Comparison of ENCODE assay signal across 1 cellular context in the genomic region with DNA sequence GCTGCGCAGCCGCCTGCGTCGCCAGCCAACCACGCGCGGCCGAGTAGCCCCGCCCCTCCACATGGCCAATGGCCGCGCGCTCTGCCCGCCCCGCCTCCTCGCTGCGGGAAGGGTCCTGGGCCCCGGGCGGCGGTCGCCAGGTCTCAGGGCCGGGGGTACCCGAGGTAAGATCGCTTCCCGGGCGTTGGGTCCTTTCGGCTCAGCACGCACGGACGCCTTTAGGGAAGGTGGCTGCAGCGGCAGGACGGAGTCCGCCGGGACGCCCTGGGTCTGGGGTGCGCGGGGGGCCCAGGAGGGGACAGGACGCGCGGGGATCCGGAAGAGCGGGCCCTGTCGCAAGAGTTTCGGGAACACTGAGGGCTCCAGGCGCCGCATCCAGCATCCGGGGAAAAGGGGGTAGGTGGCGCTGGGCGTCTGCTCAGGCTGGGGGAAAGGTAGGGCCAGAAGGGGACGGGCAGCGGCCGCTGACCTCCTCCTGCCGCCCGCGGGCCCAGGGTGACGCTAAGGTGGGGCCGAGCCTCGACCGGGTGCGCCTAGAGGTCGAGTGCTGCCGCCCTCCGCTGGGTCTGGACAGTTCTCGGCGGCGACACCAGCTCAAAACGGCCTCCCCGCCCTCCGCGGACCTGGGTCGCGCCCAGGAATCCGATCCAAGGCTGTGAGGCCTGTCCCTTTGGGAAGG.
A peak's percentile ranks its signal among the peaks of the same experiment; 100 is the strongest.
TF ChIP-seq lines count a peak whose summit lies in the region.

MAVS (plus strand) TSS at position 95 of the 679 bp plus-strand sequence. CDS start 7,791 bp downstream, outside the sequence.

TF ChIP-seq in HepG2, 621 proteins besides CTCF, POLR2A, EP300 and RAD21 (continued from another document and continues in another):
- TF ChIP-seq ZHX2 (IDR thresholded peaks at IDR 0.05; ENCODE audit: low read depth) (peak; percentile 68), ZHX2 (CRISPR knock-in tag; IDR thresholded peaks at IDR 0.05; ENCODE audit: borderline replicate concordance) (peak; percentile 94), ZMYM3 (CRISPR knock-in tag; IDR thresholded peaks at IDR 0.05) (no peak; the same call in 1 of the 2 replicates), TEAD3 (CRISPR knock-in tag; optimal IDR thresholded peaks at IDR 0.05; ENCODE audit: borderline replicate concordance) (peak; percentile 16), GTF2F1 (IDR thresholded peaks at IDR 0.05; ENCODE audit: low read length) (peak; percentile 61; the same call in 1 of the 2 replicates), ARNT2 (CRISPR knock-in tag; IDR thresholded peaks at IDR 0.05; ENCODE audit: low read depth) (no peak; the same call in 1 of the 2 replicates), AHR (CRISPR knock-in tag; IDR thresholded peaks at IDR 0.05) (peak; percentile 46; the same call in 1 of the 2 replicates), BCL3 (CRISPR knock-in tag; IDR thresholded peaks at IDR 0.05) (peak; percentile 65; the same call in 1 of the 2 replicates), HNRNPL (IDR thresholded peaks at IDR 0.05; ENCODE audit: low read depth, low read length) (no peak), KAT8 (CRISPR knock-in tag; IDR thresholded peaks at IDR 0.05) (peak; percentile 91), SMYD3 (CRISPR knock-in tag; IDR thresholded peaks at IDR 0.05) (peak; percentile 88; the same call in 1 of the 2 replicates), THAP11 (CRISPR knock-in tag; IDR thresholded peaks at IDR 0.05) (peak; percentile 75), HOXA5 (CRISPR knock-in tag; IDR thresholded peaks at IDR 0.05) (peak; percentile 95), ELF3 (CRISPR knock-in tag; IDR thresholded peaks at IDR 0.05) (peak; percentile 83), ZNF446 (CRISPR knock-in tag; IDR thresholded peaks at IDR 0.05) (peak; percentile 89), ZNF337 (CRISPR knock-in tag; IDR thresholded peaks at IDR 0.05; ENCODE audit: borderline replicate concordance, low read depth) (no peak), U2AF2 (IDR thresholded peaks at IDR 0.05; ENCODE audit: low read depth, low read length) (no peak), SNAPC5 (CRISPR knock-in tag; IDR thresholded peaks at IDR 0.05; ENCODE audit: borderline replicate concordance) (no peak; the same call in 1 of the 2 replicates), ZBTB43 (CRISPR knock-in tag; conservative IDR thresholded peaks at IDR 0.05) (peak; percentile 14), ATF1 (CRISPR knock-in tag; IDR thresholded peaks at IDR 0.05) (no peak), RBM22 (optimal IDR thresholded peaks at IDR 0.05; ENCODE audit: low read length) (no peak), ZNF629 (CRISPR knock-in tag; conservative IDR thresholded peaks at IDR 0.05) (no peak), ZNF501 (CRISPR knock-in tag; IDR thresholded peaks at IDR 0.05) (peak; percentile 98), ZNF350 (CRISPR knock-in tag; IDR thresholded peaks at IDR 0.05; ENCODE audit: borderline replicate concordance, low read depth) (0 out of 2 replicates have a peak, but pooled peaks have one; percentile 80), ZNF530 (CRISPR knock-in tag; IDR thresholded peaks at IDR 0.05; ENCODE audit: low read depth) (0 out of 2 replicates have a peak, but pooled peaks have one; percentile 11), MAFF (IDR thresholded peaks at IDR 0.05; ENCODE audit: low read depth, low read length) (no peak), ZMAT5 (CRISPR knock-in tag; IDR thresholded peaks at IDR 0.05; ENCODE audit: borderline replicate concordance, low read depth) (no peak), ZNF567 (CRISPR knock-in tag; IDR thresholded peaks at IDR 0.05; ENCODE audit: borderline replicate concordance) (no peak; the same call in none of the 2 replicates), ZNF292 (CRISPR knock-in tag; IDR thresholded peaks at IDR 0.05; ENCODE audit: borderline replicate concordance, low read depth) (peak; percentile 7; the same call in 1 of the 2 replicates), MXD3 (CRISPR knock-in tag; IDR thresholded peaks at IDR 0.05) (peak; percentile 88), TP53 (CRISPR knock-in tag; conservative IDR thresholded peaks at IDR 0.05) (peak; percentile 42; the same call in 1 of the 2 replicates), IRF2 (CRISPR knock-in tag; IDR thresholded peaks at IDR 0.05) (peak; percentile 76; the same call in 1 of the 2 replicates), PRMT3 (CRISPR knock-in tag; IDR thresholded peaks at IDR 0.05; ENCODE audit: borderline replicate concordance, low read depth) (no peak), ISX (CRISPR knock-in tag; conservative IDR thresholded peaks at IDR 0.05) (peak; percentile 16; the same call in 1 of the 2 replicates), NFKBIZ (CRISPR knock-in tag; IDR thresholded peaks at IDR 0.05) (no peak), HNRNPK (IDR thresholded peaks at IDR 0.05; ENCODE audit: low read depth, low read length, poor library complexity, severe bottlenecking) (peak; percentile 86), IKZF5 (CRISPR knock-in tag; IDR thresholded peaks at IDR 0.05) (peak; percentile 92), ZNF713 (CRISPR knock-in tag; IDR thresholded peaks at IDR 0.05) (no peak; the same call in 1 of the 2 replicates), RBAK (CRISPR knock-in tag; IDR thresholded peaks at IDR 0.05) (no peak), ZNF775 (CRISPR knock-in tag; IDR thresholded peaks at IDR 0.05; ENCODE audit: borderline replicate concordance) (0 out of 2 replicates have a peak, but pooled peaks have one; percentile 67), NFATC3 (CRISPR knock-in tag; IDR thresholded peaks at IDR 0.05) (no peak)
- TF ChIP-seq, protein P1, sequence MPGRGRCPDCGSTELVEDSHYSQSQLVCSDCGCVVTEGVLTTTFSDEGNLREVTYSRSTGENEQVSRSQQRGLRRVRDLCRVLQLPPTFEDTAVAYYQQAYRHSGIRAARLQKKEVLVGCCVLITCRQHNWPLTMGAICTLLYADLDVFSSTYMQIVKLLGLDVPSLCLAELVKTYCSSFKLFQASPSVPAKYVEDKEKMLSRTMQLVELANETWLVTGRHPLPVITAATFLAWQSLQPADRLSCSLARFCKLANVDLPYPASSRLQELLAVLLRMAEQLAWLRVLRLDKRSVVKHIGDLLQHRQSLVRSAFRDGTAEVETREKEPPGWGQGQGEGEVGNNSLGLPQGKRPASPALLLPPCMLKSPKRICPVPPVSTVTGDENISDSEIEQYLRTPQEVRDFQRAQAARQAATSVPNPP (CRISPR knock-in tag; IDR thresholded peaks at IDR 0.05), result peak; percentile 89
- TF ChIP-seq, protein P2, sequence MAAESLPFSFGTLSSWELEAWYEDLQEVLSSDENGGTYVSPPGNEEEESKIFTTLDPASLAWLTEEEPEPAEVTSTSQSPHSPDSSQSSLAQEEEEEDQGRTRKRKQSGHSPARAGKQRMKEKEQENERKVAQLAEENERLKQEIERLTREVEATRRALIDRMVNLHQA (CRISPR knock-in tag; IDR thresholded peaks at IDR 0.05), result no peak
- TF ChIP-seq, protein P3, sequence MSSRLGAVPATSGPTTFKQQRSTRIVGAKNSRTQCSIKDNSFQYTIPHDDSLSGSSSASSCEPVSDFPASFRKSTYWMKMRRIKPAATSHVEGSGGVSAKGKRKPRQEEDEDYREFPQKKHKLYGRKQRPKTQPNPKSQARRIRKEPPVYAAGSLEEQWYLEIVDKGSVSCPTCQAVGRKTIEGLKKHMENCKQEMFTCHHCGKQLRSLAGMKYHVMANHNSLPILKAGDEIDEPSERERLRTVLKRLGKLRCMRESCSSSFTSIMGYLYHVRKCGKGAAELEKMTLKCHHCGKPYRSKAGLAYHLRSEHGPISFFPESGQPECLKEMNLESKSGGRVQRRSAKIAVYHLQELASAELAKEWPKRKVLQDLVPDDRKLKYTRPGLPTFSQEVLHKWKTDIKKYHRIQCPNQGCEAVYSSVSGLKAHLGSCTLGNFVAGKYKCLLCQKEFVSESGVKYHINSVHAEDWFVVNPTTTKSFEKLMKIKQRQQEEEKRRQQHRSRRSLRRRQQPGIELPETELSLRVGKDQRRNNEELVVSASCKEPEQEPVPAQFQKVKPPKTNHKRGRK (CRISPR knock-in tag; IDR thresholded peaks at IDR 0.05), result no peak
- TF ChIP-seq, protein P4, sequence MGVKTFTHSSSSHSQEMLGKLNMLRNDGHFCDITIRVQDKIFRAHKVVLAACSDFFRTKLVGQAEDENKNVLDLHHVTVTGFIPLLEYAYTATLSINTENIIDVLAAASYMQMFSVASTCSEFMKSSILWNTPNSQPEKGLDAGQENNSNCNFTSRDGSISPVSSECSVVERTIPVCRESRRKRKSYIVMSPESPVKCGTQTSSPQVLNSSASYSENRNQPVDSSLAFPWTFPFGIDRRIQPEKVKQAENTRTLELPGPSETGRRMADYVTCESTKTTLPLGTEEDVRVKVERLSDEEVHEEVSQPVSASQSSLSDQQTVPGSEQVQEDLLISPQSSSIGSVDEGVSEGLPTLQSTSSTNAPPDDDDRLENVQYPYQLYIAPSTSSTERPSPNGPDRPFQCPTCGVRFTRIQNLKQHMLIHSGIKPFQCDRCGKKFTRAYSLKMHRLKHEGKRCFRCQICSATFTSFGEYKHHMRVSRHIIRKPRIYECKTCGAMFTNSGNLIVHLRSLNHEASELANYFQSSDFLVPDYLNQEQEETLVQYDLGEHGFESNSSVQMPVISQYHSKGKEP (CRISPR knock-in tag; IDR thresholded peaks at IDR 0.05), result peak; percentile 67; the same call in 1 of the 2 replicates
